Comparison of ENCODE assay signal across 1 cellular context in genomic region chr9:131179561-131180219, GRCh38.
A peak's percentile ranks its signal among the peaks of the same experiment; 100 is the strongest.
TF ChIP-seq lines count a peak whose summit lies in the region.

No MANE protein-coding gene starts in this region.

TF ChIP-seq in IMR-90, 13 proteins besides CTCF, POLR2A, EP300 and RAD21 (continued from another document):
- TF ChIP-seq MAFK (IDR thresholded peaks at IDR 0.05; ENCODE audit: low read depth, low read length) (no peak), SMC3 (IDR thresholded peaks at IDR 0.05; ENCODE audit: low read depth, low read length) (0 out of 2 replicates have a peak, but pooled peaks have one; percentile 9), MXI1 (IDR thresholded peaks at IDR 0.05; ENCODE audit: borderline replicate concordance, low read depth, low read length) (no peak), RCOR1 (IDR thresholded peaks at IDR 0.05; ENCODE audit: insufficient replicate concordance, low read length) (no peak), RFX5 (IDR thresholded peaks at IDR 0.05; ENCODE audit: low read depth, low read length) (no peak), MAZ (IDR thresholded peaks at IDR 0.05; ENCODE audit: borderline replicate concordance, low read depth, low read length) (no peak), BHLHE40 (IDR thresholded peaks at IDR 0.05; ENCODE audit: low read depth, low read length) (no peak), CEBPB (IDR thresholded peaks at IDR 0.05; ENCODE audit: low read depth, low read length) (0 out of 2 replicates have a peak, but pooled peaks have one; percentile 51), ELK1 (IDR thresholded peaks at IDR 0.05; ENCODE audit: borderline replicate concordance, low read depth, low read length) (no peak), USF2 (IDR thresholded peaks at IDR 0.05; ENCODE audit: low read depth, low read length) (no peak), NFE2L2 (IDR thresholded peaks at IDR 0.05; ENCODE audit: low read depth, low read length) (no peak)
